Comparison of ENCODE assay signal across 10 cellular contexts in genomic region chr22:33917744-33918406, GRCh38. TPM values are rescaled to one million over a fixed set of nuclear protein-coding genes. Genes with fewer than 3 reads are reported as not detected.
DNase-seq lines count a peak whose midpoint lies in the region; ATAC-seq and TF ChIP-seq lines count a peak whose summit lies in the region.
"Had no signal": no experiment of that assay in that cellular context is flagged by ENCODE, and none has a peak within 500 bp of the region (broad histone marks: within the 10 kb centered on the region; RNA-seq: fewer than 3 reads in every experiment).

No MANE protein-coding gene starts in this region.

- POLR2A ChIA-PET in OCI-LY7 (lab: Charles Lee): interaction anchor here (0.5 kb wide), 1 partner anchor 23 kb away, joined by 3 read pairs; no protein-coding TSS in a partner anchor

- intact Hi-C loops in OCI-LY7 (cut with micrococcal nuclease; ENCODE audit: unreplicated experiment): loop anchor here (1.0 to 5.0 kb wide), 4 partner anchors 75 to 616 kb away; no protein-coding TSS in a partner anchor

- H3K27ac ChIP-seq in OCI-LY7 (ENCODE audit: low read depth, low read length, poor library complexity, severe bottlenecking): no peak overlapping the region

- peak; percentile 4 for DNase-seq in NCI-H146 (lab: John Stamatoyannopoulos, UW)
- no peak for DNase-seq in NCI-H146 treated with DMSO at 0.1 percent for 48 hours (lab: John Stamatoyannopoulos, UW; ENCODE audit: unreplicated experiment)
- peak; percentile 69 for DNase-seq in OCI-LY7 (ENCODE audit: low spot score)
- DNase-seq in superior temporal gyrus (ENCODE audit: extremely low spot score): peak; percentile 44
- DNase-seq in NCI-H526 treated with DMSO at 0.1 percent for 48 hours (lab: John Stamatoyannopoulos, UW): no peak
- DNase-seq: stimulated activated CD4-positive, alpha-beta T cell treated with anti-CD3 and anti-CD28 coated beads, Interleukin-4, amount 100 ng/mL, for 4 hours had no signal

- no peaks in the 10 kb centered on the region for H3K36me3 ChIP-seq in OCI-LY7 (ENCODE audit: insufficient read depth, low read length)

- H3K4me1 ChIP-seq in OCI-LY7 (ENCODE audit: insufficient read depth, low read length, poor library complexity, severe bottlenecking): peaks cover 40% of the 10 kb centered on the region

- H2AFZ ChIP-seq in OCI-LY7 (ENCODE audit: low read length): no peak overlapping the region

- H3K9me3 ChIP-seq in OCI-LY7 (ENCODE audit: low read length): no peaks in the 10 kb centered on the region

- BruUV-seq in OCI-LY7 (replicated peaks; lab: Mats Ljungman, UMichigan): no TSS peak

- no peaks in the 10 kb centered on the region for H3K9me2 ChIP-seq in OCI-LY7 (ENCODE audit: insufficient read depth, low read length)

- H3K4me2 ChIP-seq in OCI-LY7 (ENCODE audit: low read length): peak overlapping the region; percentile 98; the same call in 1 of the 2 replicates

- peak; percentile 82 for TF ChIP-seq CTCF in OCI-LY7 (conservative IDR thresholded peaks at IDR 0.05; ENCODE audit: low read length)

- no peaks in the 10 kb centered on the region for H3K79me2 ChIP-seq in OCI-LY7 (ENCODE audit: insufficient read depth, low read depth, low read length)

- CTCF ChIA-PET in OCI-LY7 (lab: Charles Lee; ENCODE audit: unreplicated experiment): no interaction called here

- ATAC-seq in HG03432 (IDR thresholded peaks at IDR 0.05; ENCODE audit: unreplicated experiment) (no peak), HG02798 (IDR thresholded peaks at IDR 0.05; ENCODE audit: poor library complexity, unreplicated experiment) (no peak)

- peaks cover 19% of the 10 kb centered on the region; the same call in 1 of the 2 replicates for H4K20me1 ChIP-seq in OCI-LY7 (ENCODE audit: insufficient read depth, low read length)

- H3K4me3 ChIP-seq in OCI-LY7 (ENCODE audit: low read depth, low read length, poor library complexity, severe bottlenecking) (peak overlapping the region; percentile 77), iPS-11a (ENCODE audit: low read depth, low read length) (peak overlapping the region; percentile 74)

RNA-seq across cellular contexts. Expression of gene LARGE1, which starts 2.4 kb away (rescaled TPM):
- total RNA-seq in OCI-LY7 (2014; rRNA removed; shearing (Covaris generic)): 31.9 and 39.2 TPM in 2 replicates
- total RNA-seq in OCI-LY7 (2022): 31.5 and 36.3 TPM in 2 replicates
- total RNA-seq: CD4-positive, CD25-positive, alpha-beta regulatory T cell had no signal

Comparison
In these comparisons a context has a peak if more than half of its experiments do, and no peak if none do; other contexts are left out.
1. DNase-seq: peak in NCI-H146 (single experiment), OCI-LY7 (single experiment) and superior temporal gyrus (single experiment); none in NCI-H146 treated with DMSO at 0.1 percent for 48 hours (single experiment) and NCI-H526 treated with DMSO at 0.1 percent for 48 hours (single experiment).